ENCODE assay signal across 10 cellular contexts in genomic region chr18:13374468-13375301, GRCh38.
DNase-seq lines count a peak whose midpoint lies in the region; ATAC-seq and TF ChIP-seq lines count a peak whose summit lies in the region.
"Had no signal": no experiment of that assay in that cellular context is flagged by ENCODE, and none has a peak within 500 bp of the region (broad histone marks: within the 10 kb centered on the region; RNA-seq: fewer than 3 reads in every experiment).

No MANE protein-coding gene starts in this region.

- H3K36me3 ChIP-seq in CD8-positive, alpha-beta memory T cell (ENCODE audit: insufficient read depth, low read length), result no peaks in the 10 kb centered on the region
- H3K36me3 ChIP-seq in mesodermal cell (ENCODE audit: control insufficient read depth, insufficient read depth, low read length), result no peaks in the 10 kb centered on the region
- H3K36me3 ChIP-seq in WERI-Rb-1, result no peaks in the 10 kb centered on the region
- no peaks in the 10 kb centered on the region for H3K36me3 ChIP-seq in PC-9 (ENCODE audit: low read depth)
- H3K36me3 ChIP-seq: cardiac muscle cell had no signal

- peaks cover 73% of the 10 kb centered on the region for H3K4me1 ChIP-seq in CD8-positive, alpha-beta memory T cell (ENCODE audit: insufficient read depth, low read length)
- H3K4me1 ChIP-seq in mesodermal cell (ENCODE audit: control insufficient read depth, insufficient read depth, low read length, poor library complexity, severe bottlenecking) (peaks cover 38% of the 10 kb centered on the region), PC-9 (replicated peaks; ENCODE audit: insufficient read depth) (no peaks in the 10 kb centered on the region)

- CTCF ChIA-PET in CD8-positive, alpha-beta memory T cell (lab: Charles Lee), result no interaction called here
- CTCF ChIA-PET in PC-9 (lab: Charles Lee), result no interaction called here

- H3K27ac Mint-ChIP-seq in CD8-positive, alpha-beta memory T cell, result peak overlapping the region in 6 of 8 donors; percentile 50 to 96 (median 86)

- peak overlapping the region in 3 of 7 donors; percentile 44 to 72 (median 63) for H3K4me3 Mint-ChIP-seq in CD8-positive, alpha-beta memory T cell

- H3K4me3 ChIP-seq in CD8-positive, alpha-beta memory T cell (ENCODE audit: low read length), result no peak overlapping the region
- no peak overlapping the region for H3K4me3 ChIP-seq in mesodermal cell (ENCODE audit: extremely low read depth, insufficient read depth, low read length, poor library complexity, severe bottlenecking)
- H3K4me3 ChIP-seq in WERI-Rb-1 (ENCODE audit: low read depth, low read length), result no peak overlapping the region
- H3K4me3 ChIP-seq in PC-9, result no peak overlapping the region
- H3K4me3 ChIP-seq: cardiac muscle cell had no signal

- POLR2A ChIA-PET in CD8-positive, alpha-beta memory T cell (lab: Charles Lee), result no interaction called here
- POLR2A ChIA-PET in PC-9 (lab: Charles Lee; ENCODE audit: unreplicated experiment), result interaction anchor here (0.6 kb wide), 2 partner anchors 38 to 382 kb away, joined by 3 read pairs; no protein-coding TSS in a partner anchor

- H3K9me3 ChIP-seq in CD8-positive, alpha-beta memory T cell (ENCODE audit: low read length), result no peaks in the 10 kb centered on the region
- H3K9me3 ChIP-seq in mesodermal cell (ENCODE audit: control insufficient read depth, low read length) (no peaks in the 10 kb centered on the region), WERI-Rb-1 (ENCODE audit: severe bottlenecking) (no peaks in the 10 kb centered on the region), PC-9 (ENCODE audit: insufficient read depth, low read depth) (no peaks in the 10 kb centered on the region)

- no peaks in the 10 kb centered on the region for H3K9me2 ChIP-seq in PC-9 (ENCODE audit: insufficient read depth)

- TF ChIP-seq CTCF in WERI-Rb-1 (IDR thresholded peaks at IDR 0.05; ENCODE audit: low read depth, low read length) (no peak), PC-9 (conservative IDR thresholded peaks at IDR 0.05) (no peak)

- H3K9me3 Mint-ChIP-seq in CD8-positive, alpha-beta memory T cell, result no peaks in the 10 kb centered on the region

- no peaks in the 10 kb centered on the region for H3F3A ChIP-seq in PC-9 (ENCODE audit: insufficient read depth, low read depth)

- BruUV-seq in PC-9 (replicated peaks; lab: Mats Ljungman, UMichigan), result no TSS peak

- no peaks in the 10 kb centered on the region for H3K27me3 Mint-ChIP-seq in CD8-positive, alpha-beta memory T cell

- intact Hi-C loops in PC-9 (cut with micrococcal nuclease; ENCODE audit: unreplicated experiment), result no loop called here

- no peaks in the 10 kb centered on the region for H3K79me2 ChIP-seq in PC-9 (ENCODE audit: low read depth)

- DNase-seq in CD8-positive, alpha-beta memory T cell, result no peak
- DNase-seq in astrocyte of the hippocampus (ENCODE audit: low read depth, low spot score) (peak; percentile 69), WERI-Rb-1 (no peak), activated gamma-delta T cell (lab: John Stamatoyannopoulos, UW) (no peak), PC-9 (no peak), T1000 (lab: John Stamatoyannopoulos, UW) (no peak)
- DNase-seq: NCI-H187 had no signal

- no peaks in the 10 kb centered on the region for H3K36me3 Mint-ChIP-seq in CD8-positive, alpha-beta memory T cell

- H3K27ac ChIP-seq in CD8-positive, alpha-beta memory T cell (ENCODE audit: low read depth, low read length), result no peak overlapping the region
- H3K27ac ChIP-seq in mesodermal cell (ENCODE audit: low read depth, low read length, severe bottlenecking) (peak overlapping the region; percentile 81), WERI-Rb-1 (no peak overlapping the region), PC-9 (no peak overlapping the region)
- H3K27ac ChIP-seq: cardiac muscle cell had no signal

- peaks cover 32 to 53% (median 50%) of the 10 kb centered on the region in 3 donors for H3K4me1 Mint-ChIP-seq in CD8-positive, alpha-beta memory T cell

- no peaks in the 10 kb centered on the region for H4K20me1 ChIP-seq in PC-9 (ENCODE audit: insufficient read depth)

- H3K4me2 ChIP-seq in PC-9, result no peak overlapping the region

- H2AFZ ChIP-seq in PC-9, result no peak overlapping the region

- WGBS in mesodermal cell (ENCODE audit: insufficient coverage in 2 of 2), 2 experiments, result 76 to 86% methylated on average over 14 of the region's 17 CpGs

- ATAC-seq in HG03432 (IDR thresholded peaks at IDR 0.05; ENCODE audit: unreplicated experiment), result peak; percentile 13

- no peaks in the 10 kb centered on the region for H3K27me3 ChIP-seq in CD8-positive, alpha-beta memory T cell (ENCODE audit: insufficient read depth, low read length, poor library complexity, severe bottlenecking)
- H3K27me3 ChIP-seq in WERI-Rb-1 (ENCODE audit: insufficient read depth, low read depth, severe bottlenecking), result no peaks in the 10 kb centered on the region
- H3K27me3 ChIP-seq in PC-9 (ENCODE audit: insufficient read depth, low read depth), result peaks cover 71% of the 10 kb centered on the region
- H3K27me3 ChIP-seq: cardiac muscle cell had no signal
